Comparison of ENCODE assay signal across 11 cellular contexts in genomic region chr1:221166559-221167318, GRCh38.
A peak's percentile ranks its signal among the peaks of the same experiment; 100 is the strongest.
DNase-seq lines count a peak whose midpoint lies in the region; ATAC-seq and TF ChIP-seq lines count a peak whose summit lies in the region.
"Had no signal": no experiment of that assay in that cellular context is flagged by ENCODE, and none has a peak within 500 bp of the region (broad histone marks: within the 10 kb centered on the region; RNA-seq: fewer than 3 reads in every experiment).

No MANE protein-coding gene starts in this region.

- DNase-seq in NAMALWA (ENCODE audit: low spot score) = peak; percentile 62
- no peak for DNase-seq in lung (ENCODE audit: low spot score)
- DNase-seq in NCI-H2171 (lab: John Stamatoyannopoulos, UW) = no peak
- DNase-seq in RKO (ENCODE audit: low spot score) = no peak
- DNase-seq in suprapubic skin (ENCODE audit: low spot score in 2 of 2) = no peak
- no peak for DNase-seq in NCI-H128 (lab: John Stamatoyannopoulos, UW; ENCODE audit: unreplicated experiment)
- DNase-seq: amniotic stem cell, posterior cingulate gyrus had no signal

- H3K9me3 ChIP-seq in lung (ENCODE audit: control insufficient read depth in 2 of 2, insufficient read depth in 1 of 2, low read length in 1 of 2) (no peaks in the 10 kb centered on the region), suprapubic skin (no peaks in the 10 kb centered on the region)

- TF ChIP-seq POLR2A in suprapubic skin (IDR thresholded peaks at IDR 0.05) = no peak

- peak; percentile 80 for ATAC-seq in GM18517 (IDR thresholded peaks at IDR 0.05; ENCODE audit: unreplicated experiment)
- peak; percentile 47 for ATAC-seq in HG02798 (IDR thresholded peaks at IDR 0.05; ENCODE audit: poor library complexity, unreplicated experiment)
- ATAC-seq in lung (ENCODE audit: insufficient read depth, low FRiP score) = peak; percentile 55

- TF ChIP-seq CTCF in lung (IDR thresholded peaks at IDR 0.05; ENCODE audit: control extremely low read depth, extremely low read depth) = no peak
- TF ChIP-seq CTCF in suprapubic skin (IDR thresholded peaks at IDR 0.05) = no peak

- WGBS in lung, 2 donors = 37 to 65% methylated on average over 4 of the region's 4 CpGs
- WGBS in suprapubic skin = 77% methylated on average over 4 of the region's 4 CpGs

- no peaks in the 10 kb centered on the region for H3K36me3 ChIP-seq in lung (ENCODE audit: control insufficient read depth in 2 of 2, insufficient read depth in 2 of 2, low read length in 2 of 2)
- no peaks in the 10 kb centered on the region for H3K36me3 ChIP-seq in suprapubic skin

- TF ChIP-seq EP300 in suprapubic skin (IDR thresholded peaks at IDR 0.05) = no peak

- H3K27ac ChIP-seq in lung (ENCODE audit: low read depth in 1 of 2, low read length in 1 of 2) (no peak overlapping the region), suprapubic skin (no peak overlapping the region)
- H3K27ac ChIP-seq: SK-N-MC had no signal

- H3K27me3 ChIP-seq in lung (ENCODE audit: control insufficient read depth, insufficient read depth) (peaks cover 3% of the 10 kb centered on the region), suprapubic skin (no peaks in the 10 kb centered on the region)

- H3K4me1 ChIP-seq in lung (ENCODE audit: control insufficient read depth in 2 of 2, insufficient read depth in 2 of 2, low read length in 2 of 2) = peaks cover 0 to 12% of the 10 kb centered on the region in 2 donors
- H3K4me1 ChIP-seq in suprapubic skin = peaks cover 8% of the 10 kb centered on the region

- H3K4me3 ChIP-seq in lung = no peak overlapping the region
- no peak overlapping the region for H3K4me3 ChIP-seq in suprapubic skin
- H3K4me3 ChIP-seq: SK-N-MC had no signal
